ENCODE assay signal across 8 cellular contexts in the genomic region with DNA sequence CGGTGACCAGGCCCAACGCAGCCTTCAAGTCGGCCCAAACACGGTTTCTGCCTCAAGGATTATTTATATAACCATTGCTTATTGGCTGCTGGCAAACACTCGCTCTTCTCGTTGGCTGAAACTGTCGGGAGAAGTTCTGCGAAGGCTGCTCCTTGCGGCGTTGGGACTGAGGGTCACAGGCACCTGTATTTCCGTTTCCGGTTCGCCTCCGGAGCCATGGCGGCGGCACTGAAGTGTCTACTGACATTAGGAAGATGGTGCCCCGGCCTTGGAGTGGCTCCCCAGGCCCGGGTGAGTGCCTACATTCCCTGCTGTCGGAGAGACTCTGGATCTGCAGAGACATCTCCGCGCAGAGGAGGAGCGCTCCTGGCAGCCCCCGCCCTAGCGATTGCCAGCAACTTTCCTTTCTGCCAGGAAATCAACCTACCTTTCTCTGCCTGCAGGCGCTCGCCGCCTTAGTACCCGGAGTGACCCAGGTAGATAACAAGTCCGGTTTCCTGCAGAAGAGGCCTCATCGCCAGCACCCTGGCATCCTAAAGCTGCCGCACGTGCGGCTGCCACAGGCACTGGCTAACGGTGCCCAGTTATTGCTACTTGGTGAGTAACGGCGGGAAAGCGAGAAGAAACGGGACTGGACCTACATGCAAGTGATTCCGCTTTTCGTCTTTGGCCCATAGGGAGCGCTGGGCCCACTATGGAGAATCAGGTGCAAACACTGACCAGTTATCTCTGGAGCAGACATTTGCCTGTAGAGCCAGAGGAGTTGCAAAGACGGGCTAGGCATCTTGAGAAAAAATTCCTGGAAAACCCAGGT.
DNase-seq lines count a peak whose midpoint lies in the region; ATAC-seq and FAIRE-seq lines count a peak whose summit lies in the region.

Gene METTL17, plus strand, starts transcription at position 194 of the 814 bp plus-strand sequence. Its CDS starts 23 bp downstream, at position 217.

- ATAC-seq in HG02973 (IDR thresholded peaks at IDR 0.05; ENCODE audit: unreplicated experiment) = peak; percentile 89

- DNase-seq in GM18507 (ENCODE audit: extremely low spot score, insufficient read length, low read depth) (peak; percentile 81), NCI-H2029 (lab: John Stamatoyannopoulos, UW) (peak; percentile 82), T1000 (lab: John Stamatoyannopoulos, UW) (peak; percentile 80), astrocyte of the hippocampus (ENCODE audit: low read depth, low spot score) (peak; percentile 97), hippocampal formation (lab: John Stamatoyannopoulos, UW) (peak; percentile 83 to 95), retina (peak; percentile 93), NCI-H128 (lab: John Stamatoyannopoulos, UW; ENCODE audit: unreplicated experiment) (no peak)

- peak; percentile 95 for FAIRE-seq in GM18507 (lab: Jason Lieb, UNC)
